12 cellular contexts compared by ENCODE assay signal in the genomic region with DNA sequence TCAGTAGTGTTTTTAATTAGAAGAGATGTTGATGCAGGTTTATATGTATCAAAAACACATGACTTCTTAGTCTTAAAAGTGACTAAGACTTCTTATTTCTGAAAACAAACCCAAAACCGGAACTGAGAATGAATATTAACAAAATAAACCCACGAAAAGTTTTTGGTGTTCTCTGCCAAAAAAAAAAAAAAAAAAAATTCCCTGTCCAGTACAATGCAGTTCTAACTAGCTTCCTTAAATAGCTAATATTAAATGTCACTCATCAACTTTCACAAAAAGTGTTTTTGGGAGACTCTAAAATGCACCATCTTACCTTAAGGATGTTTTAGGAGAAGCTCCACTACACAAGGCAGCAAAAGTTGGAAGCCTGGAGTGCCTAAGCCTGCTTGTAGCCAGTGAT. TPM values are rescaled to one million over a fixed set of nuclear protein-coding genes. Genes with fewer than 3 reads are reported as not detected.
DNase-seq lines count a peak whose midpoint lies in the region; ATAC-seq and TF ChIP-seq lines count a peak whose summit lies in the region.
"Had no signal": no experiment of that assay in that cellular context is flagged by ENCODE, and none has a peak within 500 bp of the region (broad histone marks: within the 10 kb centered on the region; RNA-seq: fewer than 3 reads in every experiment).

No MANE protein-coding gene starts in this region.

- TF ChIP-seq POLR2A in spleen (IDR thresholded peaks at IDR 0.05): no peak

- peaks cover 48% of the 10 kb centered on the region; the same call in 1 of the 2 replicates for H3K36me3 ChIP-seq in OCI-LY1 (ENCODE audit: insufficient read depth, low read length)
- H3K36me3 ChIP-seq in spleen: peaks cover 0 to 51% (median 36%) of the 10 kb centered on the region in 6 donors

- H3K27me3 Mint-ChIP-seq in T-helper 2 cell treated with Interferon-gamma antibody and Interleukin-4, amounts not matched to agents 5 μg/mL and 100 μg/mL, for 36 hours (ENCODE audit: low read depth): no peaks in the 10 kb centered on the region
- H3K27me3 Mint-ChIP-seq in dendritic cell treated with granulocyte-macrophage colony-stimulating factor and Interleukin-4, amounts not matched to agents 40 ng/mL and 50 ng/mL, for 4 days: no peaks in the 10 kb centered on the region
- H3K27me3 Mint-ChIP-seq: naive thymus-derived CD4-positive, alpha-beta T cell had no signal

- peak overlapping the region; percentile 28; the same call in 1 of the 2 replicates for H3K9ac ChIP-seq in OCI-LY1 (ENCODE audit: low read length)

- no peaks in the 10 kb centered on the region for H3K9me2 ChIP-seq in OCI-LY1 (ENCODE audit: low read depth, low read length)

- no peaks in the 10 kb centered on the region for H3K79me2 ChIP-seq in OCI-LY1 (ENCODE audit: insufficient read depth, low read length)

- 35 to 72% (median 47%) methylated on average over 2 of the region's 2 CpGs for WGBS in spleen, 5 donors

- H3K27ac ChIP-seq in OCI-LY1 (ENCODE audit: low read depth, low read length, poor library complexity, severe bottlenecking): peak overlapping the region; percentile 36
- H3K27ac ChIP-seq in spleen: peak overlapping the region in 5 of 8 donors; percentile 1 to 52 (median 38)
- H3K27ac ChIP-seq: SJSA1 had no signal

- peak overlapping the region; percentile 47; the same call in 1 of the 2 replicates for H3K4me2 ChIP-seq in OCI-LY1 (ENCODE audit: low read length)

- H3K36me3 Mint-ChIP-seq in T-helper 2 cell treated with Interferon-gamma antibody and Interleukin-4, amounts not matched to agents 5 μg/mL and 100 μg/mL, for 36 hours (ENCODE audit: low read depth): peaks cover 42% of the 10 kb centered on the region
- H3K36me3 Mint-ChIP-seq in dendritic cell treated with granulocyte-macrophage colony-stimulating factor and Interleukin-4, amounts not matched to agents 40 ng/mL and 50 ng/mL, for 4 days (ENCODE audit: low read depth): peaks cover 58% of the 10 kb centered on the region

- H3K4me3 ChIP-seq in OCI-LY1 (ENCODE audit: low read depth, low read length, poor library complexity, severe bottlenecking): peak overlapping the region; percentile 66
- H3K4me3 ChIP-seq in spleen: no peak overlapping the region
- H3K4me3 ChIP-seq: SJSA1 had no signal

- peak overlapping the region; percentile 87 for H3K4me3 Mint-ChIP-seq in T-helper 2 cell treated with Interferon-gamma antibody and Interleukin-4, amounts not matched to agents 5 μg/mL and 100 μg/mL, for 36 hours
- H3K4me3 Mint-ChIP-seq in dendritic cell treated with granulocyte-macrophage colony-stimulating factor and Interleukin-4, amounts not matched to agents 40 ng/mL and 50 ng/mL, for 4 days: peak overlapping the region; percentile 84

- H3K27ac Mint-ChIP-seq in T-helper 2 cell treated with Interferon-gamma antibody and Interleukin-4, amounts not matched to agents 5 μg/mL and 100 μg/mL, for 36 hours: no peak overlapping the region
- peak overlapping the region; percentile 70 for H3K27ac Mint-ChIP-seq in dendritic cell treated with granulocyte-macrophage colony-stimulating factor and Interleukin-4, amounts not matched to agents 40 ng/mL and 50 ng/mL, for 4 days

- intact Hi-C loops in dendritic cell treated with granulocyte-macrophage colony-stimulating factor and Interleukin-4, amounts not matched to agents 40 ng/mL and 50 ng/mL, for 4 days (cut with micrococcal nuclease): loop anchor here (5.0 to 10.0 kb wide), 2 partner anchors 194 to 794 kb away; a partner anchor contains a TSS
- intact Hi-C loops in spleen (cut with DNase I; ENCODE audit: low total_unique reads): no loop called here

- 0 out of 2 replicates have a peak, but pooled peaks cover 2% of the 10 kb centered on the region for H3F3A ChIP-seq in OCI-LY1 (ENCODE audit: insufficient read depth, low read length)

- H2AFZ ChIP-seq in OCI-LY1 (ENCODE audit: low read length): no peak overlapping the region

- H3K27me3 ChIP-seq in OCI-LY1 (ENCODE audit: insufficient read depth, low read length) (no peaks in the 10 kb centered on the region), spleen (replicated peaks in 1 of 7) (no peaks in the 10 kb centered on the region)
- H3K27me3 ChIP-seq: SJSA1 had no signal

- TF ChIP-seq CTCF in OCI-LY1 (IDR thresholded peaks at IDR 0.05; ENCODE audit: low read length) (no peak), spleen (IDR thresholded peaks at IDR 0.05 in 8 of 11, conservative IDR thresholded peaks at IDR 0.05 in 3 of 11) (no peak)

- H3K4me1 Mint-ChIP-seq in T-helper 2 cell treated with Interferon-gamma antibody and Interleukin-4, amounts not matched to agents 5 μg/mL and 100 μg/mL, for 36 hours (ENCODE audit: low read depth): peaks cover 37% of the 10 kb centered on the region
- peaks cover 27% of the 10 kb centered on the region for H3K4me1 Mint-ChIP-seq in dendritic cell treated with granulocyte-macrophage colony-stimulating factor and Interleukin-4, amounts not matched to agents 40 ng/mL and 50 ng/mL, for 4 days (ENCODE audit: low read depth)

- H3K4me1 ChIP-seq in OCI-LY1 (ENCODE audit: insufficient read depth, low read length, severe bottlenecking): peaks cover 50% of the 10 kb centered on the region
- peaks cover 6 to 50% (median 30%) of the 10 kb centered on the region in 6 donors for H3K4me1 ChIP-seq in spleen

- DNase-seq in T-helper 2 cell treated with Interferon-gamma antibody and Interleukin-4, amounts not matched to agents 5 μg/mL and 100 μg/mL, for 36 hours (ENCODE audit: low spot score): no peak
- no peak for DNase-seq in T-helper 2 cell
- no peak for DNase-seq in spleen
- no peak for DNase-seq in dermis blood vessel endothelial cell
- DNase-seq in foreskin melanocyte: no peak
- DNase-seq: anterior cingulate cortex; kidney glomerular epithelial cell; naive thymus-derived CD4-positive, alpha-beta T cell had no signal

- no peaks in the 10 kb centered on the region for H3K9me3 ChIP-seq in OCI-LY1 (ENCODE audit: low read length)
- H3K9me3 ChIP-seq in spleen: no peaks in the 10 kb centered on the region
- H3K9me3 ChIP-seq: SJSA1 had no signal

- H4K20me1 ChIP-seq in OCI-LY1 (ENCODE audit: insufficient read depth, low read length): no peaks in the 10 kb centered on the region

- ATAC-seq in GM19328 (IDR thresholded peaks at IDR 0.05; ENCODE audit: unreplicated experiment): no peak
- ATAC-seq: naive thymus-derived CD4-positive, alpha-beta T cell had no signal

- H3K9me3 Mint-ChIP-seq in T-helper 2 cell treated with Interferon-gamma antibody and Interleukin-4, amounts not matched to agents 5 μg/mL and 100 μg/mL, for 36 hours: no peaks in the 10 kb centered on the region
- H3K9me3 Mint-ChIP-seq in dendritic cell treated with granulocyte-macrophage colony-stimulating factor and Interleukin-4, amounts not matched to agents 40 ng/mL and 50 ng/mL, for 4 days: no peaks in the 10 kb centered on the region
- H3K9me3 Mint-ChIP-seq: naive thymus-derived CD4-positive, alpha-beta T cell had no signal

RNA-seq across cellular contexts. Expression of a gene that starts 2.0 kb away (rescaled TPM):
- total RNA-seq in spleen: 10 to 100 TPM in 3 of 7 donors, 1 to 10 TPM in 4; 6.9 to 21.1 (median 8.9) TPM
- polyA plus RNA-seq in spleen: 10 to 100 TPM in 2 of 3 donors, 1 to 10 TPM in 1; 6.0 to 12.0 (median 10.5) TPM
- 7.1 and 9.4 TPM in 2 replicates for total RNA-seq in dermis blood vessel endothelial cell

RNA-seq across cellular contexts. Expression of a gene that starts 2.9 kb away (rescaled TPM):
- 1 to 10 TPM in 5 of 7 donors, under 1 TPM in 2; 0.47 to 2.4 (median 1.2) TPM for total RNA-seq in spleen
- polyA plus RNA-seq in spleen: under 1 TPM; 0.17 to 0.48 (median 0.29) TPM
- total RNA-seq in dermis blood vessel endothelial cell: 0.34 and 0.93 TPM in 2 replicates

RNA-seq across cellular contexts. Expression of a gene that starts 27.1 kb away (rescaled TPM):
- total RNA-seq in spleen (10 to 100 TPM; 19.9 to 44.1 (median 26.3) TPM), dermis blood vessel endothelial cell (40.0 and 51.7 TPM in 2 replicates)
- 10 to 100 TPM; 11.0 to 16.9 (median 13.4) TPM for polyA plus RNA-seq in spleen
